In the genomic region with DNA sequence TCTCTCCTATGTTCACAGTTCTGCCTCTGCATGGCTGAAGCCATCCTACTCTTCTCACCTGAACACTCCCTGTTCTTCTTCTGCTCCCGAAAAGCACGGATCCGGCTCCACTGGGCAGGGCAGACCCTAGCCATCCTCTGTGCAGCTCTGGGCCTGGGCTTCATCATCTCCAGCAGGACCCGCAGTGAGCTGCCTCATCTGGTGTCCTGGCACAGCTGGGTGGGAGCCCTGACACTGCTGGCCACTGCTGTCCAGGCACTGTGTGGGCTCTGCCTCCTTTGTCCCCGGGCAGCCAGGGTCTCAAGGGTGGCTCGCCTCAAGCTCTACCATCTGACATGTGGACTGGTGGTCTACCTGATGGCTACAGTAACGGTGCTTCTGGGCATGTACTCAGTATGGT, we compare ENCODE assay signal across 18 cellular contexts. TPM values are rescaled to one million over a fixed set of nuclear protein-coding genes. Genes with fewer than 3 reads are reported as not detected.
DNase-seq lines count a peak whose midpoint lies in the region; ATAC-seq and TF ChIP-seq lines count a peak whose summit lies in the region.
"Had no signal": no experiment of that assay in that cellular context is flagged by ENCODE, and none has a peak within 500 bp of the region (broad histone marks: within the 10 kb centered on the region; RNA-seq: fewer than 3 reads in every experiment).

No MANE protein-coding gene starts in this region.

- no peak for DNase-seq in activated naive CD4-positive, alpha-beta T cell treated with anti-CD3 and anti-CD28 coated beads, Interleukin-2, amount 10 ng/mL, durations not matched to agents 7 days and 5 days
- DNase-seq in activated naive CD4-positive, alpha-beta T cell (lab: John Stamatoyannopoulos, UW) = no peak
- no peak for DNase-seq in activated CD4-positive, alpha-beta memory T cell treated with anti-CD3 and anti-CD28 coated beads for 36 hours
- DNase-seq in glutamatergic neuron (no peak), NCI-H82 treated with DMSO at 0.1 percent for 48 hours (lab: John Stamatoyannopoulos, UW; ENCODE audit: unreplicated experiment) (no peak), NCI-H345 (lab: John Stamatoyannopoulos, UW) (no peak)
- DNase-seq in stimulated activated naive CD8-positive, alpha-beta T cell treated with anti-CD3 and anti-CD28 coated beads, Interleukin-15, amount 100 ng/mL, for 72 hours = no peak
- DNase-seq: brain microvascular endothelial cell; effector memory CD4-positive, alpha-beta T cell; left ventricle myocardium superior; NCI-H187; NCI-H510A treated with DMSO at 0.1 percent for 48 hours; retina; tibial artery had no signal

- CTCF ChIA-PET in activated naive CD4-positive, alpha-beta T cell treated with anti-CD3 and anti-CD28 coated beads, Interleukin-2, amount 10 ng/mL, durations not matched to agents 7 days and 5 days (lab: Charles Lee) = interaction anchor here (6.2 to 37.4 kb wide), 3 partner anchors 10 to 36 kb away, joined by 35 to 1080 read pairs (median 112); a partner anchor contains a TSS
- CTCF ChIA-PET in activated CD4-positive, alpha-beta memory T cell treated with anti-CD3 and anti-CD28 coated beads for 36 hours (lab: Charles Lee) = interaction anchor here (1.3 to 31.5 kb wide), 5 partner anchors 5 to 257 kb away, joined by 4 to 1096 read pairs (median 437); a partner anchor contains a TSS

- H3K27me3 Mint-ChIP-seq in activated naive CD4-positive, alpha-beta T cell treated with anti-CD3 and anti-CD28 coated beads, Interleukin-2, amount 10 ng/mL, durations not matched to agents 7 days and 5 days = no peaks in the 10 kb centered on the region
- H3K27me3 Mint-ChIP-seq in activated CD4-positive, alpha-beta memory T cell treated with anti-CD3 and anti-CD28 coated beads for 36 hours = no peaks in the 10 kb centered on the region
- H3K27me3 Mint-ChIP-seq in glutamatergic neuron (ENCODE audit: unreplicated experiment) = peaks cover 11% of the 10 kb centered on the region
- no peaks in the 10 kb centered on the region for H3K27me3 Mint-ChIP-seq in stimulated activated naive CD8-positive, alpha-beta T cell treated with anti-CD3 and anti-CD28 coated beads, Interleukin-15, amount 100 ng/mL, for 72 hours

- intact Hi-C loops in activated CD4-positive, alpha-beta memory T cell treated with anti-CD3 and anti-CD28 coated beads for 36 hours (cut with micrococcal nuclease) = loop anchor here (2.0 kb wide), 1 partner anchor 69 kb away; a partner anchor contains a TSS

- peaks cover 72% of the 10 kb centered on the region for H3K4me1 Mint-ChIP-seq in activated naive CD4-positive, alpha-beta T cell treated with anti-CD3 and anti-CD28 coated beads, Interleukin-2, amount 10 ng/mL, durations not matched to agents 7 days and 5 days
- peaks cover 61% of the 10 kb centered on the region for H3K4me1 Mint-ChIP-seq in activated CD4-positive, alpha-beta memory T cell treated with anti-CD3 and anti-CD28 coated beads for 36 hours (ENCODE audit: low read depth)
- H3K4me1 Mint-ChIP-seq in glutamatergic neuron (ENCODE audit: low read depth, unreplicated experiment) = peaks cover 50% of the 10 kb centered on the region
- H3K4me1 Mint-ChIP-seq in stimulated activated naive CD8-positive, alpha-beta T cell treated with anti-CD3 and anti-CD28 coated beads, Interleukin-15, amount 100 ng/mL, for 72 hours = peaks cover 69% of the 10 kb centered on the region

- H3K36me3 Mint-ChIP-seq in activated naive CD4-positive, alpha-beta T cell treated with anti-CD3 and anti-CD28 coated beads, Interleukin-2, amount 10 ng/mL, durations not matched to agents 7 days and 5 days = peaks cover 54% of the 10 kb centered on the region
- peaks cover 8% of the 10 kb centered on the region for H3K36me3 Mint-ChIP-seq in activated CD4-positive, alpha-beta memory T cell treated with anti-CD3 and anti-CD28 coated beads for 36 hours
- H3K36me3 Mint-ChIP-seq in glutamatergic neuron (ENCODE audit: unreplicated experiment) = peaks cover 7% of the 10 kb centered on the region

- no peaks in the 10 kb centered on the region for H3K9me3 Mint-ChIP-seq in activated naive CD4-positive, alpha-beta T cell treated with anti-CD3 and anti-CD28 coated beads, Interleukin-2, amount 10 ng/mL, durations not matched to agents 7 days and 5 days
- H3K9me3 Mint-ChIP-seq in activated CD4-positive, alpha-beta memory T cell treated with anti-CD3 and anti-CD28 coated beads for 36 hours = no peaks in the 10 kb centered on the region
- H3K9me3 Mint-ChIP-seq in glutamatergic neuron (ENCODE audit: unreplicated experiment) = peaks cover 9% of the 10 kb centered on the region
- no peaks in the 10 kb centered on the region for H3K9me3 Mint-ChIP-seq in stimulated activated naive CD8-positive, alpha-beta T cell treated with anti-CD3 and anti-CD28 coated beads, Interleukin-15, amount 100 ng/mL, for 72 hours

- no peak for ATAC-seq in stimulated activated naive CD8-positive, alpha-beta T cell treated with anti-CD3 and anti-CD28 coated beads, Interleukin-15, amount 100 ng/mL, for 72 hours
- no peak for ATAC-seq in HG03175 (IDR thresholded peaks at IDR 0.05; ENCODE audit: unreplicated experiment)
- ATAC-seq: left ventricle myocardium superior had no signal

- H3K27ac Mint-ChIP-seq in activated naive CD4-positive, alpha-beta T cell treated with anti-CD3 and anti-CD28 coated beads, Interleukin-2, amount 10 ng/mL, durations not matched to agents 7 days and 5 days = no peak overlapping the region
- H3K27ac Mint-ChIP-seq in activated CD4-positive, alpha-beta memory T cell treated with anti-CD3 and anti-CD28 coated beads for 36 hours = no peak overlapping the region
- no peak overlapping the region for H3K27ac Mint-ChIP-seq in glutamatergic neuron (ENCODE audit: unreplicated experiment)
- no peak overlapping the region for H3K27ac Mint-ChIP-seq in stimulated activated naive CD8-positive, alpha-beta T cell treated with anti-CD3 and anti-CD28 coated beads, Interleukin-15, amount 100 ng/mL, for 72 hours

- POLR2A ChIA-PET in activated CD4-positive, alpha-beta memory T cell treated with anti-CD3 and anti-CD28 coated beads for 36 hours (lab: Charles Lee) = interaction anchor here (1.1 kb wide), 1 partner anchor 9 kb away, joined by 4 read pairs; no protein-coding TSS in a partner anchor

- no peak for TF ChIP-seq CTCF in glutamatergic neuron (IDR thresholded peaks at IDR 0.05; ENCODE audit: partially characterized antibody, unreplicated experiment)

- H3K4me3 Mint-ChIP-seq in activated naive CD4-positive, alpha-beta T cell treated with anti-CD3 and anti-CD28 coated beads, Interleukin-2, amount 10 ng/mL, durations not matched to agents 7 days and 5 days = peak overlapping the region; percentile 97
- H3K4me3 Mint-ChIP-seq in activated CD4-positive, alpha-beta memory T cell treated with anti-CD3 and anti-CD28 coated beads for 36 hours = peak overlapping the region; percentile 89
- peak overlapping the region; percentile 16 for H3K4me3 Mint-ChIP-seq in glutamatergic neuron (ENCODE audit: unreplicated experiment)
- peak overlapping the region; percentile 24 to 96 for H3K4me3 Mint-ChIP-seq in stimulated activated naive CD8-positive, alpha-beta T cell treated with anti-CD3 and anti-CD28 coated beads, Interleukin-15, amount 100 ng/mL, for 72 hours

RNA-seq across cellular contexts. Expression of a gene that starts 1.8 kb away (rescaled TPM):
- 1 to 10 TPM; 6.6 to 8.7 TPM for total RNA-seq in activated CD4-positive, alpha-beta memory T cell treated with anti-CD3 and anti-CD28 coated beads for 36 hours
- total RNA-seq in glutamatergic neuron (ENCODE audit: unreplicated experiment) = 23.9 TPM

RNA-seq across cellular contexts. Expression of a gene that starts 12.0 kb away (rescaled TPM):
- total RNA-seq in activated CD4-positive, alpha-beta memory T cell treated with anti-CD3 and anti-CD28 coated beads for 36 hours = 10 to 100 TPM; 10.7 to 11.1 TPM
- total RNA-seq in glutamatergic neuron (ENCODE audit: unreplicated experiment) = 54.9 TPM

RNA-seq across cellular contexts. Expression of a gene that starts 13.8 kb away (rescaled TPM):
- total RNA-seq in activated CD4-positive, alpha-beta memory T cell treated with anti-CD3 and anti-CD28 coated beads for 36 hours = 1 to 10 TPM; 1.8 to 2.2 TPM
- 8.0 TPM for total RNA-seq in glutamatergic neuron (ENCODE audit: unreplicated experiment)

RNA-seq across cellular contexts. Expression of a gene that starts 29.4 kb away (rescaled TPM):
- not detected for total RNA-seq in activated CD4-positive, alpha-beta memory T cell treated with anti-CD3 and anti-CD28 coated beads for 36 hours
- 0.42 TPM for total RNA-seq in glutamatergic neuron (ENCODE audit: unreplicated experiment)
- total RNA-seq: OCI-LY7 had no signal

RNA-seq across cellular contexts. Expression of a gene that starts 43.9 kb away (rescaled TPM):
- total RNA-seq in activated CD4-positive, alpha-beta memory T cell treated with anti-CD3 and anti-CD28 coated beads for 36 hours = under 1 TPM in 1 of 2 experiments, not detected in 1; 0.15 TPM
- 0.76 TPM for total RNA-seq in glutamatergic neuron (ENCODE audit: unreplicated experiment)
- total RNA-seq: fibroblast of villous mesenchyme, M059J, OCI-LY7 had no signal

Comparison
In these comparisons a context has a peak if more than half of its experiments do, and no peak if none do; other contexts are left out.
1. H3K4me3 Mint-ChIP-seq: peak in every context shown above with its lines; median percentile 97 in activated naive CD4-positive, alpha-beta T cell treated with anti-CD3 and anti-CD28 coated beads, Interleukin-2, amount 10 ng/mL, durations not matched to agents 7 days and 5 days; 89 in activated CD4-positive, alpha-beta memory T cell treated with anti-CD3 and anti-CD28 coated beads for 36 hours; 60 in stimulated activated naive CD8-positive, alpha-beta T cell treated with anti-CD3 and anti-CD28 coated beads, Interleukin-15, amount 100 ng/mL, for 72 hours; 16 in glutamatergic neuron.